Comparison of ENCODE assay signal across 7 cellular contexts in genomic region chr1:35637401-35637809, GRCh38. TPM values are rescaled to one million over a fixed set of nuclear protein-coding genes. Genes with fewer than 3 reads are reported as not detected.
DNase-seq lines count a peak whose midpoint lies in the region; ATAC-seq and TF ChIP-seq lines count a peak whose summit lies in the region.

No MANE protein-coding gene starts in this region.

- peak; percentile 65 for DNase-seq in ELR (ENCODE audit: low read depth)
- DNase-seq in LNCaP clone FGC (ENCODE audit: low read depth), result no peak
- no peak for DNase-seq in adrenal gland
- DNase-seq in kidney tubule cell (ENCODE audit: low spot score), result peak; percentile 55
- no peak for DNase-seq in upper lobe of right lung
- no peak for DNase-seq in islet precursor cell
- no peak for DNase-seq in NCI-H187 (lab: John Stamatoyannopoulos, UW)

- TF ChIP-seq POLR2A in adrenal gland (IDR thresholded peaks at IDR 0.05), result no peak

- H3K4me3 ChIP-seq in LNCaP clone FGC (ENCODE audit: low read depth, low read length), result peak overlapping the region; percentile 52
- peak overlapping the region in 1 of 4 donors; percentile 37 for H3K4me3 ChIP-seq in adrenal gland
- H3K4me3 ChIP-seq in upper lobe of right lung, result peak overlapping the region; percentile 39

- H3K9me3 ChIP-seq in adrenal gland (replicated peaks in 1 of 3), result no peaks in the 10 kb centered on the region
- H3K9me3 ChIP-seq in upper lobe of right lung, result no peaks in the 10 kb centered on the region

- ATAC-seq in upper lobe of right lung, result no peak

- H3K27ac ChIP-seq in adrenal gland, result peak overlapping the region in 4 of 5 donors; percentile 57 to 79 (median 65)
- peak overlapping the region; percentile 72 for H3K27ac ChIP-seq in upper lobe of right lung

- H3K27me3 ChIP-seq in adrenal gland (no peaks in the 10 kb centered on the region), upper lobe of right lung (no peaks in the 10 kb centered on the region)

- intact Hi-C loops in adrenal gland (cut with DNase I), result no loop called here
- intact Hi-C loops in upper lobe of right lung (cut with DNase I), result no loop called here

- H3K4me1 ChIP-seq in adrenal gland (replicated peaks in 1 of 2), result peaks cover 15 to 42% of the 10 kb centered on the region in 2 donors
- peaks cover 15% of the 10 kb centered on the region for H3K4me1 ChIP-seq in upper lobe of right lung

- TF ChIP-seq CTCF in LNCaP clone FGC (IDR thresholded peaks at IDR 0.05; ENCODE audit: control insufficient read depth, extremely low read depth, insufficient read depth), result no peak
- TF ChIP-seq CTCF in adrenal gland (IDR thresholded peaks at IDR 0.05), result no peak
- no peak for TF ChIP-seq CTCF in upper lobe of right lung (IDR thresholded peaks at IDR 0.05)

- WGBS in adrenal gland, 4 donors, result 0% methylated on average over 1 of the region's 1 CpG

- H3K36me3 ChIP-seq in adrenal gland (replicated peaks in 1 of 2) (peaks cover 0 to 39% of the 10 kb centered on the region in 2 donors), upper lobe of right lung (peaks cover 37% of the 10 kb centered on the region)

RNA-seq across cellular contexts. Expression of gene PSMB2, which starts 3.9 kb away (rescaled TPM):
- 10 to 100 TPM; 34.9 to 70.0 (median 51.0) TPM for total RNA-seq in adrenal gland
- 100 to 1,000 TPM in 1 of 3 donors, 10 to 100 TPM in 2; 23.5 to 120 (median 25.3) TPM for polyA plus RNA-seq in adrenal gland
- total RNA-seq in upper lobe of right lung, result 44.1 TPM

Comparison
In these comparisons a context has a peak if more than half of its experiments do, and no peak if none do; other contexts are left out.
1. DNase-seq: peak in ELR (single experiment) and kidney tubule cell (single experiment); none in LNCaP clone FGC (single experiment), adrenal gland (0 of 7), upper lobe of right lung (single experiment), islet precursor cell (single experiment) and NCI-H187 (0 of 2).